19 cellular contexts compared by ENCODE assay signal in genomic region chr2:169513926-169514325, GRCh38. TPM values are rescaled to one million over a fixed set of nuclear protein-coding genes. Genes with fewer than 3 reads are reported as not detected.
DNase-seq lines count a peak whose midpoint lies in the region; ATAC-seq and TF ChIP-seq lines count a peak whose summit lies in the region.
"Had no signal": no experiment of that assay in that cellular context is flagged by ENCODE, and none has a peak within 500 bp of the region (broad histone marks: within the 10 kb centered on the region; RNA-seq: fewer than 3 reads in every experiment).

No MANE protein-coding gene starts in this region.

- ATAC-seq in GM18868 (IDR thresholded peaks at IDR 0.05; ENCODE audit: unreplicated experiment): no peak
- ATAC-seq: Panc1 had no signal

- no peaks in the 10 kb centered on the region for H3K27me3 Mint-ChIP-seq in chondrocyte (ENCODE audit: low read depth)

- H3K9me3 Mint-ChIP-seq in chondrocyte (ENCODE audit: low read depth): no peaks in the 10 kb centered on the region
- H3K9me3 Mint-ChIP-seq: IgD-negative memory B cell had no signal

- H3K36me3 Mint-ChIP-seq in chondrocyte (ENCODE audit: low read depth): no peaks in the 10 kb centered on the region
- H3K36me3 Mint-ChIP-seq: IgD-negative memory B cell had no signal

- H3K27ac Mint-ChIP-seq in chondrocyte (ENCODE audit: unreplicated experiment): peak overlapping the region; percentile 17
- H3K27ac Mint-ChIP-seq: IgD-negative memory B cell had no signal

- DNase-seq in NCI-H146 (lab: John Stamatoyannopoulos, UW) (peak; percentile 24), NCI-H146 treated with DMSO at 0.1 percent for 48 hours (lab: John Stamatoyannopoulos, UW; ENCODE audit: unreplicated experiment) (no peak), chondrocyte (ENCODE audit: low spot score) (no peak), hepatic stellate cell (ENCODE audit: low spot score) (peak; percentile 6), skeletal muscle cell (ENCODE audit: low read depth) (peak; percentile 39), HPDE6-E6E7 (ENCODE audit: extremely low spot score) (no peak)
- no peak for DNase-seq in stimulated activated CD4-positive, alpha-beta T cell treated with anti-CD3 and anti-CD28 coated beads, Interleukin-2, amount 100 ng/mL, for 48 hours
- DNase-seq: 8988T, DMS 273 treated with DMSO at 0.1 percent for 48 hours, EL, MV-4-11, NCI-H1436, NCI-H226, SHP77 treated with DMSO at 0.1 percent for 48 hours had no signal

- peak overlapping the region; percentile 38 for H3K4me3 ChIP-seq in skeletal muscle cell (ENCODE audit: low read depth, low read length)
- H3K4me3 ChIP-seq: BLaER1 treated with 17β-estradiol and CSF1 and Interleukin-3, amounts not matched to agents 10 nM and 100 nM had no signal

- TF ChIP-seq CTCF in chondrocyte (IDR thresholded peaks at IDR 0.05): no peak

- H3K4me3 Mint-ChIP-seq in chondrocyte (ENCODE audit: unreplicated experiment): no peak overlapping the region
- H3K4me3 Mint-ChIP-seq: IgD-negative memory B cell had no signal

- peaks cover 48% of the 10 kb centered on the region for H3K4me1 Mint-ChIP-seq in chondrocyte (ENCODE audit: low read depth)
- H3K4me1 Mint-ChIP-seq: IgD-negative memory B cell had no signal

RNA-seq across cellular contexts. Expression of gene KLHL41, which starts 4.4 kb away (rescaled TPM):
- total RNA-seq in chondrocyte: 1.4 to 2.3 TPM (median 2.2 TPM) in 3 replicates
- total RNA-seq: H1 had no signal

RNA-seq across cellular contexts. Expression of gene BBS5, which starts 34.6 kb away (rescaled TPM):
- 8.9 to 9.7 TPM (median 9.3 TPM) in 3 replicates for total RNA-seq in chondrocyte

RNA-seq across cellular contexts. Expression of gene FASTKD1, which starts 59.7 kb away (rescaled TPM):
- 17.4 to 24.5 TPM (median 19.0 TPM) in 3 replicates for total RNA-seq in chondrocyte

Comparison
In these comparisons a context has a peak if more than half of its experiments do, and no peak if none do; other contexts are left out.
1. DNase-seq: peak in NCI-H146 (single experiment), hepatic stellate cell (single experiment) and skeletal muscle cell (single experiment); none in NCI-H146 treated with DMSO at 0.1 percent for 48 hours (single experiment), chondrocyte (single experiment), HPDE6-E6E7 (single experiment) and stimulated activated CD4-positive, alpha-beta T cell treated with anti-CD3 and anti-CD28 coated beads, Interleukin-2, amount 100 ng/mL, for 48 hours (0 of 2).